In genomic region chr3:182935803-182936202, GRCh38 we compare ENCODE assay signal across 20 cellular contexts. TPM values are rescaled to one million over a fixed set of nuclear protein-coding genes. Genes with fewer than 3 reads are reported as not detected.
DNase-seq lines count a peak whose midpoint lies in the region; ATAC-seq, FAIRE-seq and TF ChIP-seq lines count a peak whose summit lies in the region.
"Had no signal": no experiment of that assay in that cellular context is flagged by ENCODE, and none has a peak within 500 bp of the region (broad histone marks: within the 10 kb centered on the region; RNA-seq: fewer than 3 reads in every experiment).

No MANE protein-coding gene starts in this region.

- no peak for TF ChIP-seq CTCF in GM23338 (conservative IDR thresholded peaks at IDR 0.05; ENCODE audit: low read depth in 2 of 2)
- TF ChIP-seq CTCF in nephron progenitor cell (IDR thresholded peaks at IDR 0.05), result no peak

- 0 out of 2 replicates have a peak, but pooled peaks cover 2% of the 10 kb centered on the region for H3K36me3 ChIP-seq in GM23338 (ENCODE audit: insufficient read depth)
- no peaks in the 10 kb centered on the region; the same call in 1 of the 2 replicates for H3K36me3 ChIP-seq in KOPT-K1 (ENCODE audit: insufficient read depth, low read length)
- peaks cover 0 to 4% of the 10 kb centered on the region in 2 donors for H3K36me3 ChIP-seq in small intestine (ENCODE audit: control insufficient read depth in 2 of 2, insufficient read depth in 2 of 2, low read length in 2 of 2)

- no peaks in the 10 kb centered on the region for H4K20me1 ChIP-seq in GM23338 (replicated peaks; ENCODE audit: insufficient read depth)

- H2AFZ ChIP-seq in GM23338, result no peak overlapping the region

- no peaks in the 10 kb centered on the region for H3K9me2 ChIP-seq in GM23338 (ENCODE audit: insufficient read depth)

- H3K4me2 ChIP-seq in GM23338, result no peak overlapping the region

- H3K36me3 Mint-ChIP-seq in GM23338 (ENCODE audit: low read depth) (peaks cover 12% of the 10 kb centered on the region; the same call in 2 of the 3 replicates), nephron progenitor cell (ENCODE audit: low read depth) (peaks cover 23% of the 10 kb centered on the region)
- no peaks in the 10 kb centered on the region for H3K36me3 Mint-ChIP-seq in activated T-helper 17 cell treated with anti-CD3 and anti-CD28 coated beads, Interleukin-2, amount 50 U/mL, for 72 hours (ENCODE audit: low read depth)

- H3K27me3 ChIP-seq in GM23338 (ENCODE audit: insufficient read depth), result no peaks in the 10 kb centered on the region
- no peaks in the 10 kb centered on the region for H3K27me3 ChIP-seq in small intestine (ENCODE audit: control insufficient read depth in 2 of 2, insufficient read depth in 2 of 2, low read length in 2 of 2)

- H3K9me3 ChIP-seq in KOPT-K1 (ENCODE audit: insufficient read depth, low read length, poor library complexity, severe bottlenecking), result peaks cover 16% of the 10 kb centered on the region
- no peaks in the 10 kb centered on the region for H3K9me3 ChIP-seq in small intestine (ENCODE audit: control insufficient read depth, low read depth)

- H3K9me3 Mint-ChIP-seq in GM23338 (no peaks in the 10 kb centered on the region; the same call in 2 of the 3 replicates), nephron progenitor cell (peaks cover 20% of the 10 kb centered on the region)
- H3K9me3 Mint-ChIP-seq in activated T-helper 17 cell treated with anti-CD3 and anti-CD28 coated beads, Interleukin-2, amount 50 U/mL, for 72 hours, result no peaks in the 10 kb centered on the region

- H3K27me3 Mint-ChIP-seq in GM23338 (ENCODE audit: insufficient read depth, low read depth, poor library complexity) (peaks cover 6% of the 10 kb centered on the region), nephron progenitor cell (ENCODE audit: low read depth, poor library complexity) (no peaks in the 10 kb centered on the region)
- H3K27me3 Mint-ChIP-seq in activated T-helper 17 cell treated with anti-CD3 and anti-CD28 coated beads, Interleukin-2, amount 50 U/mL, for 72 hours, result no peaks in the 10 kb centered on the region
- H3K27me3 Mint-ChIP-seq: CD4-positive, CD25-positive, alpha-beta regulatory T cell had no signal

- no peaks in the 10 kb centered on the region for H3F3A ChIP-seq in GM23338 (replicated peaks; ENCODE audit: low read depth)

- H3K4me1 ChIP-seq in GM23338 (ENCODE audit: insufficient read depth), result peaks cover 11% of the 10 kb centered on the region
- no peaks in the 10 kb centered on the region for H3K4me1 ChIP-seq in small intestine (ENCODE audit: control insufficient read depth in 2 of 2, insufficient read depth in 1 of 2, low read depth in 1 of 2, low read length in 1 of 2)

- no peak for FAIRE-seq in RCC 7860 (lab: Jason Lieb, UNC)
- no peak for FAIRE-seq in small intestine (lab: Jason Lieb, UNC)

- DNase-seq in GM23338 (ENCODE audit: low spot score), result no peak
- DNase-seq in nephron progenitor cell, result no peak
- DNase-seq in retina, result no peak
- no peak for DNase-seq in RCC 7860 (ENCODE audit: low spot score)
- no peak for DNase-seq in small intestine
- DNase-seq: CD4-positive, CD25-positive, alpha-beta regulatory T cell; COR-L47; DMS79; H9; MM.1S; NCI-H1048; NCI-H1417 treated with DMSO at 0.1 percent for 48 hours; NCI-H187 treated with DMSO at 0.1 percent for 48 hours; NCI-H2107; NCI-H446 treated with DMSO at 0.1 percent for 48 hours; NCI-H526 treated with DMSO at 0.1 percent for 48 hours; SIG-M5 had no signal

- no peaks in the 10 kb centered on the region for H3K79me2 ChIP-seq in GM23338 (replicated peaks; ENCODE audit: insufficient read depth)

- H3K4me3 ChIP-seq in GM23338, result no peak overlapping the region
- H3K4me3 ChIP-seq in small intestine (ENCODE audit: low read depth in 1 of 2, low read length in 2 of 2), result no peak overlapping the region

- H3K27ac ChIP-seq in GM23338 (ENCODE audit: low read depth) (peak overlapping the region; percentile 46; the same call in 1 of the 2 replicates), KOPT-K1 (ENCODE audit: low read depth, low read length, poor library complexity, severe bottlenecking) (peak overlapping the region; percentile 43), small intestine (ENCODE audit: low read depth in 1 of 2, low read length in 1 of 2) (no peak overlapping the region)

- peaks cover 25% of the 10 kb centered on the region for H3K4me1 Mint-ChIP-seq in GM23338
- peaks cover 13% of the 10 kb centered on the region for H3K4me1 Mint-ChIP-seq in activated T-helper 17 cell treated with anti-CD3 and anti-CD28 coated beads, Interleukin-2, amount 50 U/mL, for 72 hours
- H3K4me1 Mint-ChIP-seq in nephron progenitor cell, result peaks cover 20% of the 10 kb centered on the region

- H3K27ac Mint-ChIP-seq in GM23338 (no peak overlapping the region), nephron progenitor cell (peak overlapping the region; percentile 36)
- H3K27ac Mint-ChIP-seq in activated T-helper 17 cell treated with anti-CD3 and anti-CD28 coated beads, Interleukin-2, amount 50 U/mL, for 72 hours, result peak overlapping the region; percentile 26

- H3K4me3 Mint-ChIP-seq in GM23338 (no peak overlapping the region), nephron progenitor cell (no peak overlapping the region)
- H3K4me3 Mint-ChIP-seq in activated T-helper 17 cell treated with anti-CD3 and anti-CD28 coated beads, Interleukin-2, amount 50 U/mL, for 72 hours, result no peak overlapping the region
- H3K4me3 Mint-ChIP-seq: CD4-positive, CD25-positive, alpha-beta regulatory T cell; H9 had no signal

- ATAC-seq in GM23338, result no peak
- no peak for ATAC-seq in activated T-helper 17 cell treated with anti-CD3 and anti-CD28 coated beads, Interleukin-2, amount 50 U/mL, for 72 hours (replicated peaks)
- ATAC-seq: SK-N-SH treated with all-trans-retinoic acid at 6 μM for 48 hours had no signal

- WGBS in small intestine, 3 donors, result 57 to 76% (median 62%) methylated on average over 3 of the region's 3 CpGs

TF ChIP-seq in GM23338, 12 proteins besides CTCF, POLR2A, EP300 and RAD21 (continues in another document):
- TF ChIP-seq CREB1 (CRISPR knock-in tag; IDR thresholded peaks at IDR 0.05; ENCODE audit: low read depth), result no peak
- no peak for TF ChIP-seq REST (IDR thresholded peaks at IDR 0.05; ENCODE audit: unreplicated experiment)
- TF ChIP-seq EZH2 (IDR thresholded peaks at IDR 0.05; ENCODE audit: low read depth, unreplicated experiment), result no peak
- no peak for TF ChIP-seq JUNB (IDR thresholded peaks at IDR 0.05; ENCODE audit: unreplicated experiment)
- no peak for TF ChIP-seq NANOG (IDR thresholded peaks at IDR 0.05; ENCODE audit: borderline replicate concordance)
- TF ChIP-seq POLR2AphosphoS5 (IDR thresholded peaks at IDR 0.05; ENCODE audit: low read depth), result no peak

RNA-seq across cellular contexts. Expression of gene DCUN1D1, which starts 44.5 kb away (rescaled TPM):
- total RNA-seq in GM23338 (2014; rRNA removed; shearing (Covaris generic)), result 53.5 and 64.8 TPM in 2 replicates
- polyA plus RNA-seq in GM23338 (2016; fragmentation: Nextera tagmentation; extraction: Ambion mirVana) (26.8 and 29.5 TPM in 2 replicates), small intestine (10 to 100 TPM in 1 of 3 donors, 1 to 10 TPM in 2; 9.2 to 13.9 (median 9.6) TPM)
- 10 to 100 TPM; 37.0 to 59.5 TPM for total RNA-seq in activated T-helper 17 cell treated with anti-CD3 and anti-CD28 coated beads, Interleukin-2, amount 50 U/mL, for 72 hours

Comparison
In these comparisons a context has a peak if more than half of its experiments do, and no peak if none do; other contexts are left out.
1. H3K27ac ChIP-seq: peak in GM23338 (single experiment) and KOPT-K1 (single experiment); none in small intestine (0 of 2).